1 cellular context compared by ENCODE assay signal in the genomic region with DNA sequence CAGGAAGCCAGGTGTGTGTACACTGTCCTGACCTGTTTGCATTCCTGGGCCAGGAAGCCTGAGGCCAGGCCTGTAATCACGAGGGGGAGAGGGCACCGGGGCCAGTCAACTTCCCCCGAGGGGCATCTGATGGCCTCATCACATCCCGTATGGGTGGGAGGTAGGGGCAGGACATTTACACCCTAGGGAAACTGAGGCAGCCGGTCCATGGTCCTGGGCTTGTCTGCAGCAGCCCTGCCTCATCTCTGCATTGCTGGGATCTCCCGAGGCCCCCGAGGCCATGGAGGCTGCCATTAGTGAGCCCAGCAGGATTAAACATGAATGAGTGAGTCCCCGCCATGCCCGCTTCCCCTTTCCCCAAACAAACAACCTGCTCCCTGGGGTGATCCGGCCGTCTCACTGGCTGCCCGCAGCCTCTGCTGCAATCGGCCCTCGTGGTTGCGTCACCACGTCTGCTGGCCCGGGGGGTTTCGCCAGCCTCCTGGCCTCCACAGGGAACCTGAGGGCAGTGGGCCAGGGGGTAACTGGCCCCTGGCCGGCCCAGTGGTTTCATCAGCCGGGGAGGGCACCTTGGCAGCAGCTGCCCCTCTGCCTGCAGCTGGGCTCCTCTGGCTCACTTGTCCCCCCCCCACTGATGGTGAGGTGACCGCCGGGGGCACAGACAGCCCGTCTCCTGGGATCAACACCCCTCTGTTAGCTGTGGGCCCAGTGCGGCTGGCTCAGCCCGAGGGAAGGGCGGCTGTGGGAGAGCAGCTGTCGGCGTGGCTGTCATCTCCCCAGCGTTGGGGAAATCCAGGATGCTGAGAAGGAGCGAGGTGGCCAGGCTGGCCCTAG.
TF ChIP-seq lines count a peak whose summit lies in the region.

No MANE protein-coding gene starts in this region.

TF ChIP-seq in HEK293, 187 proteins besides CTCF, POLR2A, EP300 and RAD21 (continued from another document):
- no peak for TF ChIP-seq ZBTB44 (tag by site-specific recombination; IDR thresholded peaks at IDR 0.05)
- no peak for TF ChIP-seq TCF7L2 (IDR thresholded peaks at IDR 0.05; ENCODE audit: borderline replicate concordance, low read depth, low read length)
- TF ChIP-seq ZNF146 (tag by site-specific recombination; IDR thresholded peaks at IDR 0.05) = no peak
- peak; percentile 65 for TF ChIP-seq ATF2 (tag by site-specific recombination; IDR thresholded peaks at IDR 0.05; ENCODE audit: low read depth)
- no peak for TF ChIP-seq ZNF138 (tag by site-specific recombination; IDR thresholded peaks at IDR 0.05; ENCODE audit: borderline replicate concordance)
- TF ChIP-seq ZNF341 (tag by site-specific recombination; IDR thresholded peaks at IDR 0.05; ENCODE audit: low read depth) = peak; percentile 54
- TF ChIP-seq, protein P1, sequence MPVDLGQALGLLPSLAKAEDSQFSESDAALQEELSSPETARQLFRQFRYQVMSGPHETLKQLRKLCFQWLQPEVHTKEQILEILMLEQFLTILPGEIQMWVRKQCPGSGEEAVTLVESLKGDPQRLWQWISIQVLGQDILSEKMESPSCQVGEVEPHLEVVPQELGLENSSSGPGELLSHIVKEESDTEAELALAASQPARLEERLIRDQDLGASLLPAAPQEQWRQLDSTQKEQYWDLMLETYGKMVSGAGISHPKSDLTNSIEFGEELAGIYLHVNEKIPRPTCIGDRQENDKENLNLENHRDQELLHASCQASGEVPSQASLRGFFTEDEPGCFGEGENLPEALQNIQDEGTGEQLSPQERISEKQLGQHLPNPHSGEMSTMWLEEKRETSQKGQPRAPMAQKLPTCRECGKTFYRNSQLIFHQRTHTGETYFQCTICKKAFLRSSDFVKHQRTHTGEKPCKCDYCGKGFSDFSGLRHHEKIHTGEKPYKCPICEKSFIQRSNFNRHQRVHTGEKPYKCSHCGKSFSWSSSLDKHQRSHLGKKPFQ (tag by site-specific recombination; IDR thresholded peaks at IDR 0.05) = no peak
- peak; percentile 69 for TF ChIP-seq ZNF335 (tag by site-specific recombination; conservative IDR thresholded peaks at IDR 0.05)
- TF ChIP-seq, protein P2, sequence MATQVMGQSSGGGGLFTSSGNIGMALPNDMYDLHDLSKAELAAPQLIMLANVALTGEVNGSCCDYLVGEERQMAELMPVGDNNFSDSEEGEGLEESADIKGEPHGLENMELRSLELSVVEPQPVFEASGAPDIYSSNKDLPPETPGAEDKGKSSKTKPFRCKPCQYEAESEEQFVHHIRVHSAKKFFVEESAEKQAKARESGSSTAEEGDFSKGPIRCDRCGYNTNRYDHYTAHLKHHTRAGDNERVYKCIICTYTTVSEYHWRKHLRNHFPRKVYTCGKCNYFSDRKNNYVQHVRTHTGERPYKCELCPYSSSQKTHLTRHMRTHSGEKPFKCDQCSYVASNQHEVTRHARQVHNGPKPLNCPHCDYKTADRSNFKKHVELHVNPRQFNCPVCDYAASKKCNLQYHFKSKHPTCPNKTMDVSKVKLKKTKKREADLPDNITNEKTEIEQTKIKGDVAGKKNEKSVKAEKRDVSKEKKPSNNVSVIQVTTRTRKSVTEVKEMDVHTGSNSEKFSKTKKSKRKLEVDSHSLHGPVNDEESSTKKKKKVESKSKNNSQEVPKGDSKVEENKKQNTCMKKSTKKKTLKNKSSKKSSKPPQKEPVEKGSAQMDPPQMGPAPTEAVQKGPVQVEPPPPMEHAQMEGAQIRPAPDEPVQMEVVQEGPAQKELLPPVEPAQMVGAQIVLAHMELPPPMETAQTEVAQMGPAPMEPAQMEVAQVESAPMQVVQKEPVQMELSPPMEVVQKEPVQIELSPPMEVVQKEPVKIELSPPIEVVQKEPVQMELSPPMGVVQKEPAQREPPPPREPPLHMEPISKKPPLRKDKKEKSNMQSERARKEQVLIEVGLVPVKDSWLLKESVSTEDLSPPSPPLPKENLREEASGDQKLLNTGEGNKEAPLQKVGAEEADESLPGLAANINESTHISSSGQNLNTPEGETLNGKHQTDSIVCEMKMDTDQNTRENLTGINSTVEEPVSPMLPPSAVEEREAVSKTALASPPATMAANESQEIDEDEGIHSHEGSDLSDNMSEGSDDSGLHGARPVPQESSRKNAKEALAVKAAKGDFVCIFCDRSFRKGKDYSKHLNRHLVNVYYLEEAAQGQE (tag by site-specific recombination; IDR thresholded peaks at IDR 0.05) = no peak
- TF ChIP-seq ZSCAN23 (tag by site-specific recombination; IDR thresholded peaks at IDR 0.05) = 0 out of 2 replicates have a peak, but pooled peaks have one; percentile 52
- peak; percentile 91 for TF ChIP-seq IKZF3 (tag by site-specific recombination; IDR thresholded peaks at IDR 0.05)
- TF ChIP-seq ZNF473 (tag by site-specific recombination; IDR thresholded peaks at IDR 0.05) = no peak
- TF ChIP-seq, protein P3, sequence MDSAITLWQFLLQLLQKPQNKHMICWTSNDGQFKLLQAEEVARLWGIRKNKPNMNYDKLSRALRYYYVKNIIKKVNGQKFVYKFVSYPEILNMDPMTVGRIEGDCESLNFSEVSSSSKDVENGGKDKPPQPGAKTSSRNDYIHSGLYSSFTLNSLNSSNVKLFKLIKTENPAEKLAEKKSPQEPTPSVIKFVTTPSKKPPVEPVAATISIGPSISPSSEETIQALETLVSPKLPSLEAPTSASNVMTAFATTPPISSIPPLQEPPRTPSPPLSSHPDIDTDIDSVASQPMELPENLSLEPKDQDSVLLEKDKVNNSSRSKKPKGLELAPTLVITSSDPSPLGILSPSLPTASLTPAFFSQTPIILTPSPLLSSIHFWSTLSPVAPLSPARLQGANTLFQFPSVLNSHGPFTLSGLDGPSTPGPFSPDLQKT (IDR thresholded peaks at IDR 0.05; ENCODE audit: borderline replicate concordance, low read depth, low read length) = no peak
- peak; percentile 79; the same call in 1 of the 2 replicates for TF ChIP-seq ZEB2 (tag by site-specific recombination; IDR thresholded peaks at IDR 0.05)
- no peak for TF ChIP-seq ZNF311 (tag by site-specific recombination; IDR thresholded peaks at IDR 0.05; ENCODE audit: borderline replicate concordance)
- no peak for TF ChIP-seq ZSCAN16 (tag by site-specific recombination; IDR thresholded peaks at IDR 0.05)
- TF ChIP-seq ZNF544 (tag by site-specific recombination; IDR thresholded peaks at IDR 0.05) = no peak
- no peak for TF ChIP-seq ZNF292 (tag by site-specific recombination; IDR thresholded peaks at IDR 0.05; ENCODE audit: borderline replicate concordance, low read depth)
- no peak for TF ChIP-seq ZNF132 (tag by site-specific recombination; IDR thresholded peaks at IDR 0.05; ENCODE audit: borderline replicate concordance)
- TF ChIP-seq ZNF324 (tag by site-specific recombination; IDR thresholded peaks at IDR 0.05) = peak; percentile 44; the same call in 1 of the 2 replicates
- TF ChIP-seq HOXD13 (CRISPR knock-in tag; IDR thresholded peaks at IDR 0.05; ENCODE audit: borderline replicate concordance) = peak; percentile 99
- no peak for TF ChIP-seq SP3 (tag by site-specific recombination; IDR thresholded peaks at IDR 0.05)
- TF ChIP-seq YY2 (tag by site-specific recombination; IDR thresholded peaks at IDR 0.05) = peak; percentile 87
- no peak for TF ChIP-seq INSM2 (tag by site-specific recombination; IDR thresholded peaks at IDR 0.05)
- TF ChIP-seq, protein P4, sequence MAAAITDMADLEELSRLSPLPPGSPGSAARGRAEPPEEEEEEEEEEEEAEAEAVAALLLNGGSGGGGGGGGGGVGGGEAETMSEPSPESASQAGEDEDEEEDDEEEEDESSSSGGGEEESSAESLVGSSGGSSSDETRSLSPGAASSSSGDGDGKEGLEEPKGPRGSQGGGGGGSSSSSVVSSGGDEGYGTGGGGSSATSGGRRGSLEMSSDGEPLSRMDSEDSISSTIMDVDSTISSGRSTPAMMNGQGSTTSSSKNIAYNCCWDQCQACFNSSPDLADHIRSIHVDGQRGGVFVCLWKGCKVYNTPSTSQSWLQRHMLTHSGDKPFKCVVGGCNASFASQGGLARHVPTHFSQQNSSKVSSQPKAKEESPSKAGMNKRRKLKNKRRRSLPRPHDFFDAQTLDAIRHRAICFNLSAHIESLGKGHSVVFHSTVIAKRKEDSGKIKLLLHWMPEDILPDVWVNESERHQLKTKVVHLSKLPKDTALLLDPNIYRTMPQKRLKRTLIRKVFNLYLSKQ (tag by site-specific recombination; IDR thresholded peaks at IDR 0.05; ENCODE audit: borderline replicate concordance) = no peak
- TF ChIP-seq ZNF174 (tag by site-specific recombination; IDR thresholded peaks at IDR 0.05) = no peak
- TF ChIP-seq MYNN (tag by site-specific recombination; IDR thresholded peaks at IDR 0.05; ENCODE audit: borderline replicate concordance) = no peak
- no peak for TF ChIP-seq ZNF114 (tag by site-specific recombination; IDR thresholded peaks at IDR 0.05)
- no peak for TF ChIP-seq ZNF211 (tag by site-specific recombination; IDR thresholded peaks at IDR 0.05; ENCODE audit: low read depth)
- no peak for TF ChIP-seq ZNF274 (IDR thresholded peaks at IDR 0.05; ENCODE audit: low read length)
- no peak for TF ChIP-seq ZNF274 (tag by site-specific recombination; IDR thresholded peaks at IDR 0.05; ENCODE audit: borderline replicate concordance)
